Comparison of ENCODE assay signal across 13 cellular contexts in genomic region chr14:104206281-104206904, GRCh38.
DNase-seq lines count a peak whose midpoint lies in the region; FAIRE-seq and TF ChIP-seq lines count a peak whose summit lies in the region.
"Had no signal": no experiment of that assay in that cellular context is flagged by ENCODE, and none has a peak within 500 bp of the region (broad histone marks: within the 10 kb centered on the region; RNA-seq: fewer than 3 reads in every experiment).

No MANE protein-coding gene starts in this region.

- H3K4me3 ChIP-seq in kidney (ENCODE audit: low read length in 2 of 2): no peak overlapping the region

- intact Hi-C loops in kidney (cut with DNase I): no loop called here

- H3K9me3 Mint-ChIP-seq in brain (peaks cover 0 to 4% (median 0%) of the 10 kb centered on the region in 5 experiments), neural crest cell (no peaks in the 10 kb centered on the region)
- H3K9me3 Mint-ChIP-seq: activated CD4-positive, alpha-beta memory T cell treated with anti-CD3 and anti-CD28 coated beads, Interleukin-2, amount 10 ng/mL, durations not matched to agents 7 days and 5 days; CD4-positive, alpha-beta T cell had no signal

- H3K9me3 ChIP-seq in kidney (ENCODE audit: control insufficient read depth in 1 of 2, low read length in 2 of 2): no peaks in the 10 kb centered on the region

- no peak overlapping the region for H3K9ac ChIP-seq in kidney (ENCODE audit: low read length in 2 of 2)

- DNase-seq in DMS153 treated with DMSO at 0.1 percent for 48 hours (lab: John Stamatoyannopoulos, UW; ENCODE audit: unreplicated experiment): peak; percentile 11
- DNase-seq in NCI-H1694 treated with DMSO at 0.1 percent for 48 hours (lab: John Stamatoyannopoulos, UW): peak; percentile 36
- DNase-seq in neural crest cell (ENCODE audit: low read depth, low spot score): peak; percentile 39
- no peak for DNase-seq in kidney
- DNase-seq in cortex of kidney (lab: John Stamatoyannopoulos, UW): no peak
- DNase-seq in NOMO-1 treated with dmso at 0.1 percent for 144 hours (lab: John Stamatoyannopoulos, UW; ENCODE audit: unreplicated experiment): no peak
- no peak for DNase-seq in HEK293T (ENCODE audit: extremely low spot score)
- DNase-seq: activated CD4-positive, alpha-beta memory T cell treated with anti-CD3 and anti-CD28 coated beads, Interleukin-2, amount 10 ng/mL, durations not matched to agents 7 days and 5 days; CD4-positive, alpha-beta T cell; NCI-H774; T-helper 1 cell had no signal

- TF ChIP-seq CTCF in brain (conservative IDR thresholded peaks at IDR 0.05): peak in 1 of 2 experiments; percentile 14
- no peak for TF ChIP-seq CTCF in neural crest cell (conservative IDR thresholded peaks at IDR 0.05)
- TF ChIP-seq CTCF in kidney (IDR thresholded peaks at IDR 0.05; ENCODE audit: borderline replicate concordance, extremely low read depth, insufficient read depth): no peak

- no peaks in the 10 kb centered on the region for H3K36me3 ChIP-seq in kidney (ENCODE audit: control insufficient read depth in 1 of 2, insufficient read depth in 2 of 2, low read length in 2 of 2)

- no peaks in the 10 kb centered on the region for H3K36me3 Mint-ChIP-seq in brain
- H3K36me3 Mint-ChIP-seq in neural crest cell (ENCODE audit: low read depth): no peaks in the 10 kb centered on the region

- CTCF ChIA-PET in HEK293T (lab: Yijun Ruan, JAX): no interaction called here

- POLR2A ChIA-PET in HEK293T (lab: Yijun Ruan, JAX): no interaction called here

- H3K27me3 Mint-ChIP-seq in brain: no peaks in the 10 kb centered on the region
- no peaks in the 10 kb centered on the region for H3K27me3 Mint-ChIP-seq in neural crest cell (ENCODE audit: low read depth)
- H3K27me3 Mint-ChIP-seq: activated CD4-positive, alpha-beta memory T cell treated with anti-CD3 and anti-CD28 coated beads, Interleukin-2, amount 10 ng/mL, durations not matched to agents 7 days and 5 days; CD4-positive, alpha-beta T cell had no signal

- H3K4me3 Mint-ChIP-seq in brain (peak overlapping the region in 3 of 5 experiments; percentile 30 to 66 (median 44)), neural crest cell (no peak overlapping the region)
- H3K4me3 Mint-ChIP-seq: activated CD4-positive, alpha-beta memory T cell treated with anti-CD3 and anti-CD28 coated beads, Interleukin-2, amount 10 ng/mL, durations not matched to agents 7 days and 5 days; CD4-positive, alpha-beta T cell had no signal

- H3K4me1 Mint-ChIP-seq in brain (peaks cover 60% of the 10 kb centered on the region), neural crest cell (peaks cover 11% of the 10 kb centered on the region)
- H3K4me1 Mint-ChIP-seq: activated CD4-positive, alpha-beta memory T cell treated with anti-CD3 and anti-CD28 coated beads, Interleukin-2, amount 10 ng/mL, durations not matched to agents 7 days and 5 days had no signal

- H3K27ac ChIP-seq in kidney (ENCODE audit: low read depth in 2 of 2, low read length in 2 of 2): no peak overlapping the region

- no peak for FAIRE-seq in kidney (lab: Jason Lieb, UNC)
- FAIRE-seq: GM19239 had no signal

- H3K27ac Mint-ChIP-seq in brain (peak overlapping the region; percentile 56 to 99 (median 98)), neural crest cell (ENCODE audit: unreplicated experiment) (no peak overlapping the region)
- H3K27ac Mint-ChIP-seq: activated CD4-positive, alpha-beta memory T cell treated with anti-CD3 and anti-CD28 coated beads, Interleukin-2, amount 10 ng/mL, durations not matched to agents 7 days and 5 days; CD4-positive, alpha-beta T cell had no signal

- peaks cover 0 to 5% of the 10 kb centered on the region in 2 donors for H3K4me1 ChIP-seq in kidney (ENCODE audit: control insufficient read depth in 1 of 2, insufficient read depth in 1 of 2, low read depth in 1 of 2, low read length in 2 of 2)

TF ChIP-seq in HEK293T, 16 proteins besides CTCF, POLR2A, EP300 and RAD21:
- no peak for TF ChIP-seq SUZ12 (IDR thresholded peaks at IDR 0.05)
- no peak for TF ChIP-seq HDGF (IDR thresholded peaks at IDR 0.05; ENCODE audit: borderline replicate concordance)
- TF ChIP-seq FOXM1 (IDR thresholded peaks at IDR 0.05; ENCODE audit: borderline replicate concordance): no peak
- TF ChIP-seq BHLHE40 (IDR thresholded peaks at IDR 0.05; ENCODE audit: borderline replicate concordance): no peak
- TF ChIP-seq ARNT (IDR thresholded peaks at IDR 0.05): no peak
- no peak for TF ChIP-seq TARDBP (IDR thresholded peaks at IDR 0.05)
- TF ChIP-seq FOXK2 (IDR thresholded peaks at IDR 0.05): no peak
TF ChIP-seq in HEK293T: peak in this region for 0.

Comparison
In these comparisons a context has a peak if more than half of its experiments do, and no peak if none do; other contexts are left out.
1. DNase-seq: peak in DMS153 treated with DMSO at 0.1 percent for 48 hours (single experiment), NCI-H1694 treated with DMSO at 0.1 percent for 48 hours (single experiment) and neural crest cell (single experiment); none in kidney (single experiment), cortex of kidney (single experiment), NOMO-1 treated with dmso at 0.1 percent for 144 hours (single experiment) and HEK293T (single experiment).